21 cellular contexts compared by ENCODE assay signal in the genomic region with DNA sequence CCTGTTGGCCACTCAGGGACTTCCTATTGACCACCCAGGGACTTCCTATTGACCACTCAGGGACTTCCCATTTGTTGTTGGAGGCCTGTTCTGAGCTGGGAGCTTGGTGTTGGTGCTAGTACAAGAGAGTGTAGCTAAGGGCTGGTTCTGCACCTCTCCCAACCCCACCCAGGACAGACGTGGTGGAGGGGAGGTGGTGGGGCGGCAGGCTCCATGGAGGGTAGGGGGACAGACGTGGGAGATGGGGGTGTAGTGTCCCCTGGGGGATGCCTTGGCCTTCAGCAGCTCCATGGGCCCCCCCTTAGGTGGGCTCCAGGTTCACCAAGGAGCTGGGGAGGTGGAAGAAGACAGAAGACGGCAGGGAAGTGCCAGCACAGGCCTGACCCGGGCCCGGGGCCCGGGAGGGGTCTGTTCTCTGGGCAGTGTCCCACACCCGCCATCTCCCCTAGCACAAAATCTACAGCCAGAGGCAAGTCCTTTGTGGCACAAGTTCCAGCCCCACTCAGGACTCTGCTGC. TPM values are rescaled to one million over a fixed set of nuclear protein-coding genes. Genes with fewer than 3 reads are reported as not detected.
DNase-seq lines count a peak whose midpoint lies in the region; ATAC-seq and TF ChIP-seq lines count a peak whose summit lies in the region.
"Had no signal": no experiment of that assay in that cellular context is flagged by ENCODE, and none has a peak within 500 bp of the region (broad histone marks: within the 10 kb centered on the region; RNA-seq: fewer than 3 reads in every experiment).

No MANE protein-coding gene starts in this region.

- peak overlapping the region; percentile 10; the same call in 1 of the 2 replicates for H2AFZ ChIP-seq in KMS-11 (ENCODE audit: low read depth)

- H3K27me3 Mint-ChIP-seq in activated T-cell treated with anti-CD3 and anti-CD28 coated beads, Interleukin-2, amount 50 U/mL, for 24 hours, result no peaks in the 10 kb centered on the region
- peaks cover 21% of the 10 kb centered on the region for H3K27me3 Mint-ChIP-seq in central memory CD8-positive, alpha-beta T cell

- 89 to 90% (median 89%) methylated on average over 8 of the region's 8 CpGs for WGBS in psoas muscle, 3 donors

- H3K9me3 ChIP-seq in psoas muscle, result peaks cover 3% of the 10 kb centered on the region
- H3K9me3 ChIP-seq: testis had no signal

- no peak for ATAC-seq in central memory CD8-positive, alpha-beta T cell (replicated peaks; ENCODE audit: extremely low read depth, poor library complexity, severe bottlenecking)
- ATAC-seq in psoas muscle (no peak), HG02759 (IDR thresholded peaks at IDR 0.05; ENCODE audit: unreplicated experiment) (no peak)
- ATAC-seq: activated CD4-positive, CD25-positive, alpha-beta regulatory T cell treated with anti-CD3 and anti-CD28 coated beads, Interleukin-2, amount 50 U/mL, for 24 hours; Panc1 had no signal

- no peak overlapping the region for H3K4me3 ChIP-seq in KMS-11 (IDR thresholded peaks at IDR 0.05; ENCODE audit: insufficient read depth, low read depth, low read length)
- H3K4me3 ChIP-seq in psoas muscle, result no peak overlapping the region
- H3K4me3 ChIP-seq: esophagus muscularis mucosa, testis had no signal

- no peak overlapping the region for H3K4me3 Mint-ChIP-seq in activated T-cell treated with anti-CD3 and anti-CD28 coated beads, Interleukin-2, amount 50 U/mL, for 24 hours
- H3K4me3 Mint-ChIP-seq in central memory CD8-positive, alpha-beta T cell, result no peak overlapping the region
- H3K4me3 Mint-ChIP-seq: dendritic cell treated with granulocyte-macrophage colony-stimulating factor and Interleukin-4, amounts not matched to agents 40 ng/mL and 50 ng/mL, for 4 days had no signal

- no peaks in the 10 kb centered on the region for H3K36me3 Mint-ChIP-seq in activated T-cell treated with anti-CD3 and anti-CD28 coated beads, Interleukin-2, amount 50 U/mL, for 24 hours (ENCODE audit: low read depth)
- H3K36me3 Mint-ChIP-seq in central memory CD8-positive, alpha-beta T cell (ENCODE audit: insufficient read depth), result no peaks in the 10 kb centered on the region

- no peak for DNase-seq in activated T-cell treated with anti-CD3 and anti-CD28 coated beads, Interleukin-2, amount 50 U/mL, for 24 hours
- DNase-seq in activated T-cell treated with anti-CD3 and anti-CD28 coated beads, Interleukin-2, amount 50 U/mL, for 48 hours, result no peak
- DNase-seq in central memory CD8-positive, alpha-beta T cell (ENCODE audit: low spot score in 2 of 2), result no peak
- peak; percentile 6 to 39 for DNase-seq in psoas muscle
- DNase-seq in stimulated activated CD4-positive, alpha-beta T cell treated with anti-CD3 and anti-CD28 coated beads, Interleukin-4, amount 100 ng/mL, for 4 hours, result no peak
- no peak for DNase-seq in inferior parietal cortex (ENCODE audit: extremely low spot score)
- DNase-seq: ACHN; activated T-cell treated with anti-CD3 and anti-CD28 coated beads, Interleukin-2, amount 50 U/mL, for 1 hour; head of caudate nucleus; NCI-H1930; NCI-H524 treated with DMSO at 0.1 percent for 48 hours had no signal

- H3K4me1 Mint-ChIP-seq in activated T-cell treated with anti-CD3 and anti-CD28 coated beads, Interleukin-2, amount 50 U/mL, for 24 hours (ENCODE audit: low read depth), result peaks cover 2% of the 10 kb centered on the region
- H3K4me1 Mint-ChIP-seq in central memory CD8-positive, alpha-beta T cell, result no peaks in the 10 kb centered on the region

- H3K27me3 ChIP-seq in KMS-11 (ENCODE audit: insufficient read depth, low read depth), result peaks cover 81% of the 10 kb centered on the region
- H3K27me3 ChIP-seq in psoas muscle (ENCODE audit: insufficient read depth in 3 of 3, low read length in 2 of 3), result peaks cover 0 to 64% (median 14%) of the 10 kb centered on the region in 3 donors
- H3K27me3 ChIP-seq: testis had no signal

- H3K36me3 ChIP-seq in KMS-11 (ENCODE audit: insufficient read depth) (no peaks in the 10 kb centered on the region), psoas muscle (ENCODE audit: insufficient read depth in 1 of 2, low read depth in 1 of 2) (no peaks in the 10 kb centered on the region)
- H3K36me3 ChIP-seq: esophagus muscularis mucosa had no signal

- no peak for TF ChIP-seq CTCF in KMS-11 (conservative IDR thresholded peaks at IDR 0.05; ENCODE audit: low read depth, low read length)
- TF ChIP-seq CTCF in psoas muscle (IDR thresholded peaks at IDR 0.05), result no peak

- no peaks in the 10 kb centered on the region for H4K20me1 ChIP-seq in KMS-11 (ENCODE audit: insufficient read depth)

- H3K4me1 ChIP-seq in KMS-11 (ENCODE audit: low read depth, poor library complexity, severe bottlenecking) (peaks cover 3% of the 10 kb centered on the region), psoas muscle (no peaks in the 10 kb centered on the region)
- H3K4me1 ChIP-seq: esophagus muscularis mucosa, testis had no signal

- H3K4me2 ChIP-seq in KMS-11, result no peak overlapping the region

- peaks cover 7% of the 10 kb centered on the region for H3K9me3 Mint-ChIP-seq in activated T-cell treated with anti-CD3 and anti-CD28 coated beads, Interleukin-2, amount 50 U/mL, for 24 hours
- peaks cover 8% of the 10 kb centered on the region for H3K9me3 Mint-ChIP-seq in central memory CD8-positive, alpha-beta T cell

- H3K27ac ChIP-seq in KMS-11 (no peak overlapping the region), psoas muscle (no peak overlapping the region)
- H3K27ac ChIP-seq: esophagus muscularis mucosa, testis had no signal

- H3K79me2 ChIP-seq in KMS-11 (ENCODE audit: insufficient read depth, low read depth), result no peaks in the 10 kb centered on the region

- H3K27ac Mint-ChIP-seq in activated T-cell treated with anti-CD3 and anti-CD28 coated beads, Interleukin-2, amount 50 U/mL, for 24 hours, result peak overlapping the region; percentile 74
- H3K27ac Mint-ChIP-seq in central memory CD8-positive, alpha-beta T cell (ENCODE audit: low read depth), result peak overlapping the region; percentile 83
- H3K27ac Mint-ChIP-seq: dendritic cell treated with granulocyte-macrophage colony-stimulating factor and Interleukin-4, amounts not matched to agents 40 ng/mL and 50 ng/mL, for 4 days; progenitor cell of endocrine pancreas had no signal

- no peak overlapping the region for H3K9ac ChIP-seq in KMS-11

- intact Hi-C loops in psoas muscle (cut with DNase I), result no loop called here

RNA-seq across cellular contexts. Expression of a gene that starts 33.9 kb away (rescaled TPM):
- total RNA-seq in psoas muscle, result under 1 TPM in 2 of 4 donors, not detected in 2; 0.24 to 0.41 TPM
- polyA plus RNA-seq in psoas muscle, result under 1 TPM in 1 of 3 donors, not detected in 2; 0.01 TPM
- total RNA-seq: esophagus muscularis mucosa, kidney epithelial cell, M059J had no signal

RNA-seq across cellular contexts. Expression of a gene that starts 34.3 kb away (rescaled TPM):
- not detected for total RNA-seq in psoas muscle
- polyA plus RNA-seq in psoas muscle, result under 1 TPM in 2 of 3 donors, not detected in 1; 0.08 to 0.09 TPM
- total RNA-seq: kidney epithelial cell, M059J had no signal

RNA-seq across cellular contexts. Expression of a gene that starts 54.7 kb away (rescaled TPM):
- total RNA-seq in psoas muscle, result 10 to 100 TPM; 19.9 to 42.2 (median 25.5) TPM
- polyA plus RNA-seq in psoas muscle, result 10 to 100 TPM; 22.3 to 42.0 (median 30.4) TPM

Comparison
In these comparisons a context has a peak if more than half of its experiments do, and no peak if none do; other contexts are left out.
1. DNase-seq: peak in psoas muscle (2 of 2); none in activated T-cell treated with anti-CD3 and anti-CD28 coated beads, Interleukin-2, amount 50 U/mL, for 24 hours (single experiment), activated T-cell treated with anti-CD3 and anti-CD28 coated beads, Interleukin-2, amount 50 U/mL, for 48 hours (0 of 2), central memory CD8-positive, alpha-beta T cell (0 of 2), stimulated activated CD4-positive, alpha-beta T cell treated with anti-CD3 and anti-CD28 coated beads, Interleukin-4, amount 100 ng/mL, for 4 hours (0 of 2) and inferior parietal cortex (single experiment).